ENCODE assay signal across 1 cellular context in genomic region chr3:15333099-15333956, GRCh38.
TF ChIP-seq lines count a peak whose summit lies in the region.

No MANE protein-coding gene starts in this region.

TF ChIP-seq in H1, 55 proteins besides CTCF, POLR2A, EP300 and RAD21:
- TF ChIP-seq E2F6 (IDR thresholded peaks at IDR 0.05) (no peak), MAFK (IDR thresholded peaks at IDR 0.05; ENCODE audit: low read depth, low read length) (peak; percentile 55; the same call in 1 of the 2 replicates), BACH1 (IDR thresholded peaks at IDR 0.05; ENCODE audit: low read length) (peak; percentile 63), CREB1 (IDR thresholded peaks at IDR 0.05) (no peak), MAX (IDR thresholded peaks at IDR 0.05) (peak; percentile 54)
